ENCODE assay signal across 1 cellular context in genomic region chr1:12745126-12745991, GRCh38.
TF ChIP-seq lines count a peak whose summit lies in the region.

No MANE protein-coding gene starts in this region.

TF ChIP-seq in K562, 482 proteins besides CTCF, POLR2A, EP300 and RAD21 (continued from another document and continues in another):
- TF ChIP-seq AFF4 (CRISPR knock-in tag; IDR thresholded peaks at IDR 0.05) (no peak), SAFB2 (IDR thresholded peaks at IDR 0.05; ENCODE audit: borderline replicate concordance, low read depth, low read length, severe bottlenecking) (no peak), HNRNPUL1 (IDR thresholded peaks at IDR 0.05; ENCODE audit: low read length) (no peak), TGIF2 (CRISPR knock-in tag; IDR thresholded peaks at IDR 0.05) (no peak), ATF3 (IDR thresholded peaks at IDR 0.05) (peak; percentile 95), ATF3 (CRISPR knock-in tag; conservative IDR thresholded peaks at IDR 0.05) (no peak), PREB (CRISPR knock-in tag; IDR thresholded peaks at IDR 0.05) (no peak), ZBTB1 (CRISPR knock-in tag; IDR thresholded peaks at IDR 0.05; ENCODE audit: borderline replicate concordance, low read depth) (no peak), CSDE1 (IDR thresholded peaks at IDR 0.05) (no peak), CBFA2T3 (IDR thresholded peaks at IDR 0.05) (no peak), ZNF655 (CRISPR knock-in tag; IDR thresholded peaks at IDR 0.05) (no peak), MEF2A (IDR thresholded peaks at IDR 0.05; ENCODE audit: control insufficient read depth, low read depth, low read length) (no peak), YBX1 (IDR thresholded peaks at IDR 0.05) (no peak), ZBTB33 (CRISPR knock-in tag; IDR thresholded peaks at IDR 0.05) (no peak), CCAR2 (IDR thresholded peaks at IDR 0.05; ENCODE audit: low read depth, low read length) (no peak), ZBTB17 (CRISPR knock-in tag; IDR thresholded peaks at IDR 0.05) (no peak), SNIP1 (IDR thresholded peaks at IDR 0.05; ENCODE audit: low read depth) (no peak), ZEB2 (IDR thresholded peaks at IDR 0.05) (peak; percentile 73; the same call in 1 of the 2 replicates), EWSR1 (IDR thresholded peaks at IDR 0.05; ENCODE audit: borderline replicate concordance, low read depth, partially characterized antibody) (no peak), ZBTB49 (CRISPR knock-in tag; IDR thresholded peaks at IDR 0.05; ENCODE audit: borderline replicate concordance) (no peak), DIDO1 (tag; IDR thresholded peaks at IDR 0.05; ENCODE audit: low read depth) (no peak), SUPT5H (IDR thresholded peaks at IDR 0.05) (no peak), NR4A1 (CRISPR knock-in tag; IDR thresholded peaks at IDR 0.05) (no peak), NR4A1 (tag; IDR thresholded peaks at IDR 0.05) (no peak; the same call in none of the 2 replicates), PHF8 (IDR thresholded peaks at IDR 0.05; ENCODE audit: borderline replicate concordance, low read length) (no peak), ZNF133 (CRISPR knock-in tag; IDR thresholded peaks at IDR 0.05) (no peak), E2F8 (IDR thresholded peaks at IDR 0.05; ENCODE audit: low read depth, partially characterized antibody) (no peak), MXD1 (CRISPR knock-in tag; IDR thresholded peaks at IDR 0.05; ENCODE audit: borderline replicate concordance, poor library complexity, severe bottlenecking) (no peak), POLR2B (IDR thresholded peaks at IDR 0.05; ENCODE audit: low read depth, partially characterized antibody) (no peak), MEF2D (tag; conservative IDR thresholded peaks at IDR 0.05; ENCODE audit: low read depth) (no peak; the same call in none of the 2 replicates), RAD51 (IDR thresholded peaks at IDR 0.05; ENCODE audit: borderline replicate concordance, low read depth) (no peak), ZBTB43 (CRISPR knock-in tag; IDR thresholded peaks at IDR 0.05) (no peak), ZNF395 (CRISPR knock-in tag; IDR thresholded peaks at IDR 0.05) (no peak; the same call in 1 of the 2 replicates), KLF13 (tag; IDR thresholded peaks at IDR 0.05; ENCODE audit: borderline replicate concordance, low read depth) (no peak), IRF9 (tag; IDR thresholded peaks at IDR 0.05) (peak; percentile 72), HSF4 (CRISPR knock-in tag; IDR thresholded peaks at IDR 0.05; ENCODE audit: borderline replicate concordance) (no peak), ZNF668 (CRISPR knock-in tag; IDR thresholded peaks at IDR 0.05) (no peak), BRCA1 (IDR thresholded peaks at IDR 0.05) (no peak), BRCA1 (CRISPR knock-in tag; IDR thresholded peaks at IDR 0.05) (no peak), CC2D1A (IDR thresholded peaks at IDR 0.05) (no peak), PHB (CRISPR knock-in tag; IDR thresholded peaks at IDR 0.05) (no peak), TFE3 (CRISPR knock-in tag; IDR thresholded peaks at IDR 0.05) (no peak), NEUROD1 (IDR thresholded peaks at IDR 0.05; ENCODE audit: borderline replicate concordance, low read depth, low read length, partially characterized antibody) (no peak)
